In the genomic region with DNA sequence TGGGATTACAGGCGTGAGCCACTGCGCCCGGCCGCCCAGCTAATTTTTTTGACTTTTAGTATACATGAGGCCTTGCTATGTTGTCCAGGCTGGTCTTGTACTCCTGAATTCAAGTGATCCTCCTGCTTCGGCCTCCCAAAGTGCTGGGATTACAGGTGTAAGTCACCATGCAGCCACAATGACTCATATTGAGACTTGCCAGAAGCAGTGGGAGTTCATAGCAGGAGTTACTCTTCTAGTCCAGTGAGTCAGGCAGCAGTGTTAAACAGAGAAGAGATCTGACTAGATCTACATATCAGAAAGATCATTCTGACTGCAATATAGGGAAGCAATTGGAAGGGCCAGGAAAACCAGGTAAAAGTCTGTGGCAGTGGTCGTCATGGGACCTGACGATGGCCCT, we compare ENCODE assay signal across 11 cellular contexts. TPM values are rescaled to one million over a fixed set of nuclear protein-coding genes. Genes with fewer than 3 reads are reported as not detected.
DNase-seq lines count a peak whose midpoint lies in the region; ATAC-seq and TF ChIP-seq lines count a peak whose summit lies in the region.
"Had no signal": no experiment of that assay in that cellular context is flagged by ENCODE, and none has a peak within 500 bp of the region (broad histone marks: within the 10 kb centered on the region; RNA-seq: fewer than 3 reads in every experiment).

No MANE protein-coding gene starts in this region.

- no TSS peak for BruUV-seq in Calu3 (replicated peaks; lab: Mats Ljungman, UMichigan)

- DNase-seq in Calu3 (peak; percentile 44), HPDE6-E6E7 (ENCODE audit: extremely low spot score) (peak; percentile 84), fibroblast of villous mesenchyme (ENCODE audit: low read depth) (peak; percentile 65), islet precursor cell (no peak), chondrocyte (ENCODE audit: low spot score) (no peak)
- DNase-seq in activated CD8-positive, alpha-beta T cell treated with anti-CD3 and anti-CD28 coated beads, Interleukin-2, amount 10 ng/mL, durations not matched to agents 7 days and 5 days, result no peak
- no peak for DNase-seq in central memory CD4-positive, alpha-beta T cell
- DNase-seq: foreskin melanocyte, GF-D8, right lobe of liver had no signal

- peaks cover 12% of the 10 kb centered on the region for H3K4me1 Mint-ChIP-seq in Calu3 (ENCODE audit: low read depth, unreplicated experiment)
- peaks cover 34% of the 10 kb centered on the region for H3K4me1 Mint-ChIP-seq in activated CD8-positive, alpha-beta T cell treated with anti-CD3 and anti-CD28 coated beads, Interleukin-2, amount 10 ng/mL, durations not matched to agents 7 days and 5 days (ENCODE audit: low read depth)
- peaks cover 16% of the 10 kb centered on the region for H3K4me1 Mint-ChIP-seq in chondrocyte (ENCODE audit: low read depth)

- H3K27me3 Mint-ChIP-seq in Calu3 (ENCODE audit: unreplicated experiment), result no peaks in the 10 kb centered on the region
- H3K27me3 Mint-ChIP-seq in activated CD8-positive, alpha-beta T cell treated with anti-CD3 and anti-CD28 coated beads, Interleukin-2, amount 10 ng/mL, durations not matched to agents 7 days and 5 days (ENCODE audit: low read depth), result no peaks in the 10 kb centered on the region
- H3K27me3 Mint-ChIP-seq in chondrocyte (ENCODE audit: low read depth), result no peaks in the 10 kb centered on the region

- H3K4me3 Mint-ChIP-seq in Calu3 (ENCODE audit: low read depth, unreplicated experiment) (no peak overlapping the region), chondrocyte (ENCODE audit: unreplicated experiment) (no peak overlapping the region)
- no peak overlapping the region for H3K4me3 Mint-ChIP-seq in activated CD8-positive, alpha-beta T cell treated with anti-CD3 and anti-CD28 coated beads, Interleukin-2, amount 10 ng/mL, durations not matched to agents 7 days and 5 days

- H3K27ac Mint-ChIP-seq in Calu3 (ENCODE audit: unreplicated experiment), result no peak overlapping the region
- no peak overlapping the region for H3K27ac Mint-ChIP-seq in activated CD8-positive, alpha-beta T cell treated with anti-CD3 and anti-CD28 coated beads, Interleukin-2, amount 10 ng/mL, durations not matched to agents 7 days and 5 days
- H3K27ac Mint-ChIP-seq in chondrocyte (ENCODE audit: unreplicated experiment), result no peak overlapping the region

- intact Hi-C loops in Calu3 (cut with micrococcal nuclease; ENCODE audit: unreplicated experiment), result no loop called here

- POLR2A ChIA-PET in activated CD8-positive, alpha-beta T cell treated with anti-CD3 and anti-CD28 coated beads, Interleukin-2, amount 10 ng/mL, durations not matched to agents 7 days and 5 days (lab: Charles Lee), result no interaction called here

- H3K9me3 Mint-ChIP-seq in Calu3 (ENCODE audit: low read depth, unreplicated experiment) (no peaks in the 10 kb centered on the region), chondrocyte (ENCODE audit: low read depth) (peaks cover 3% of the 10 kb centered on the region)
- H3K9me3 Mint-ChIP-seq in activated CD8-positive, alpha-beta T cell treated with anti-CD3 and anti-CD28 coated beads, Interleukin-2, amount 10 ng/mL, durations not matched to agents 7 days and 5 days (ENCODE audit: insufficient read depth), result no peaks in the 10 kb centered on the region

- TF ChIP-seq CTCF in Calu3 (IDR thresholded peaks at IDR 0.05; ENCODE audit: unreplicated experiment), result no peak
- TF ChIP-seq CTCF in fibroblast of villous mesenchyme (IDR thresholded peaks at IDR 0.05; ENCODE audit: insufficient read depth, low read depth, low read length), result no peak
- no peak for TF ChIP-seq CTCF in chondrocyte (IDR thresholded peaks at IDR 0.05)

- CTCF ChIA-PET in Calu3 (lab: Charles Lee), result no interaction called here
- CTCF ChIA-PET in activated CD8-positive, alpha-beta T cell treated with anti-CD3 and anti-CD28 coated beads, Interleukin-2, amount 10 ng/mL, durations not matched to agents 7 days and 5 days (lab: Charles Lee), result no interaction called here

- no peaks in the 10 kb centered on the region for H3K36me3 Mint-ChIP-seq in Calu3 (ENCODE audit: insufficient read depth, unreplicated experiment)
- H3K36me3 Mint-ChIP-seq in activated CD8-positive, alpha-beta T cell treated with anti-CD3 and anti-CD28 coated beads, Interleukin-2, amount 10 ng/mL, durations not matched to agents 7 days and 5 days (ENCODE audit: low read depth), result peaks cover 43% of the 10 kb centered on the region
- peaks cover 25% of the 10 kb centered on the region for H3K36me3 Mint-ChIP-seq in chondrocyte (ENCODE audit: low read depth)

- no peak overlapping the region for H3K4me3 ChIP-seq in fibroblast of villous mesenchyme (ENCODE audit: low read depth, low read length)
- H3K4me3 ChIP-seq: right lobe of liver had no signal

- ATAC-seq in activated CD8-positive, alpha-beta T cell treated with anti-CD3 and anti-CD28 coated beads, Interleukin-2, amount 10 ng/mL, durations not matched to agents 7 days and 5 days, result peak; percentile 31
- no peak for ATAC-seq in HG02840 (IDR thresholded peaks at IDR 0.05; ENCODE audit: low FRiP score, unreplicated experiment)

RNA-seq across cellular contexts. Expression of gene FLACC1, which starts 1.5 kb away (rescaled TPM):
- total RNA-seq in Calu3 (2022) (1.2 and 1.4 TPM in 2 replicates), fibroblast of villous mesenchyme (0.64 and 1.3 TPM in 2 replicates), chondrocyte (1.4 to 2.1 TPM (median 1.5 TPM) in 3 replicates)
- 1 to 10 TPM; 2.8 to 3.0 TPM for total RNA-seq in activated CD8-positive, alpha-beta T cell treated with anti-CD3 and anti-CD28 coated beads, Interleukin-2, amount 10 ng/mL, durations not matched to agents 7 days and 5 days

Comparison
In these comparisons a context has a peak if more than half of its experiments do, and no peak if none do; other contexts are left out.
1. DNase-seq: peak in Calu3 (single experiment), HPDE6-E6E7 (single experiment) and fibroblast of villous mesenchyme (single experiment); none in activated CD8-positive, alpha-beta T cell treated with anti-CD3 and anti-CD28 coated beads, Interleukin-2, amount 10 ng/mL, durations not matched to agents 7 days and 5 days (single experiment), islet precursor cell (single experiment), chondrocyte (single experiment) and central memory CD4-positive, alpha-beta T cell (single experiment).